Comparison of ENCODE assay signal across 2 cellular contexts in the genomic region with DNA sequence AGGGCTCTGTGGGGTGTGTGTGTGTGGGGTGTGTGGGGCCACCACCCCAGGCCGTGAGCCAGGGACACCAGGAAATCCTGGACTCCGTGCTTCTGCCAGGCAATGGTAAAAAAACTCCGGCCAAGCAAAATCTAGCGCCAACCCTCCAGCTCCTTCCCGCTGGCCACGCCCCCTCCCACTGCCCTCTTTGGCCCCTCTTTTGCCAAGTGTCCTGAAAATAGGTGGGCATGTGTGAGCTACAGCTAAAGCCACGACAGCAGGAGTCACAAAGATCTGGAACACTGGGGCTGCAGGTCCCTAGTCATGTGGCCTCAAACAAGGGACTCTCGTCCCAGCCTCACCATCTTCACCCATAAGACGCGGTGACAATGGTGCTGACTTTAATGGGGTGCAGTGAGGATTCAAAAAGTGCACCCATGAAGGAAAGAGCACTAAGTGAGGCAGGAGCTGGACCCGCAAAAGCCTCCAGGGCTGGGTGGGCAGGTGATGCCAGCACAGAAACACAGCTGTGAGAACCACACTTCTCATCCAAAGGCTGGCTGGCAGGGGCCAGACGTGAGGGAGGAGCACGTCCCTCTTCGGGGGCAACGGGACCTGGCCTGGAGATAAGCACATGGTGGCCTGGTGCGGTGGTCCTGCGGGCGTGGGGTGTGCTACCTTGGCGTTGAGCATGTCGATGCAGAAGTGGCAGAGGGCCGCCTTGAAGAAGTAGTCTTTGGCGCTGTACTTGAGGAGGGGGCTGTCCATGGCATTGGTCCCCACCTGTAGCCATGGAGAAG.
TF ChIP-seq lines count a peak whose summit lies in the region.

No MANE protein-coding gene starts in this region.

TF ChIP-seq in HepG2, 621 proteins besides CTCF, POLR2A, EP300 and RAD21:
- TF ChIP-seq HES4 (CRISPR knock-in tag; IDR thresholded peaks at IDR 0.05; ENCODE audit: borderline replicate concordance) (no peak), RBFOX2 (IDR thresholded peaks at IDR 0.05; ENCODE audit: low read depth, low read length) (0 out of 2 replicates have a peak, but pooled peaks have one; percentile 4)
- TF ChIP-seq, protein P1, sequence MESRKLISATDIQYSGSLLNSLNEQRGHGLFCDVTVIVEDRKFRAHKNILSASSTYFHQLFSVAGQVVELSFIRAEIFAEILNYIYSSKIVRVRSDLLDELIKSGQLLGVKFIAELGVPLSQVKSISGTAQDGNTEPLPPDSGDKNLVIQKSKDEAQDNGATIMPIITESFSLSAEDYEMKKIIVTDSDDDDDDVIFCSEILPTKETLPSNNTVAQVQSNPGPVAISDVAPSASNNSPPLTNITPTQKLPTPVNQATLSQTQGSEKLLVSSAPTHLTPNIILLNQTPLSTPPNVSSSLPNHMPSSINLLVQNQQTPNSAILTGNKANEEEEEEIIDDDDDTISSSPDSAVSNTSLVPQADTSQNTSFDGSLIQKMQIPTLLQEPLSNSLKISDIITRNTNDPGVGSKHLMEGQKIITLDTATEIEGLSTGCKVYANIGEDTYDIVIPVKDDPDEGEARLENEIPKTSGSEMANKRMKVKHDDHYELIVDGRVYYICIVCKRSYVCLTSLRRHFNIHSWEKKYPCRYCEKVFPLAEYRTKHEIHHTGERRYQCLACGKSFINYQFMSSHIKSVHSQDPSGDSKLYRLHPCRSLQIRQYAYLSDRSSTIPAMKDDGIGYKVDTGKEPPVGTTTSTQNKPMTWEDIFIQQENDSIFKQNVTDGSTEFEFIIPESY (CRISPR knock-in tag; IDR thresholded peaks at IDR 0.05), result 0 out of 2 replicates have a peak, but pooled peaks have one; percentile 9

TF ChIP-seq in K562, 482 proteins besides CTCF, POLR2A, EP300 and RAD21:
- TF ChIP-seq PCBP2 (IDR thresholded peaks at IDR 0.05; ENCODE audit: low read depth, low read length, poor library complexity, severe bottlenecking) (no peak), TBL1XR1 (IDR thresholded peaks at IDR 0.05; ENCODE audit: low read length in 2 of 2) (no peak), SUPT5H (IDR thresholded peaks at IDR 0.05) (no peak), MCM3 (IDR thresholded peaks at IDR 0.05) (no peak), RBFOX2 (IDR thresholded peaks at IDR 0.05; ENCODE audit: low read depth, low read length) (0 out of 2 replicates have a peak, but pooled peaks have one; percentile 13), NR2F6 (CRISPR knock-in tag; IDR thresholded peaks at IDR 0.05) (no peak), POLR2G (IDR thresholded peaks at IDR 0.05; ENCODE audit: low read depth, low read length) (peak; percentile 37; the same call in 1 of the 2 replicates), ZNF184 (CRISPR knock-in tag; IDR thresholded peaks at IDR 0.05) (no peak), YBX1 (IDR thresholded peaks at IDR 0.05) (no peak), ZNF324 (CRISPR knock-in tag; IDR thresholded peaks at IDR 0.05) (no peak), C11orf30 (IDR thresholded peaks at IDR 0.05; ENCODE audit: low read depth) (no peak), ZBED1 (IDR thresholded peaks at IDR 0.05) (no peak), CBFB (CRISPR knock-in tag; IDR thresholded peaks at IDR 0.05) (no peak), IRF2 (CRISPR knock-in tag; IDR thresholded peaks at IDR 0.05) (no peak), ZNF12 (CRISPR knock-in tag; IDR thresholded peaks at IDR 0.05) (no peak), ZNF444 (CRISPR knock-in tag; IDR thresholded peaks at IDR 0.05) (no peak), ZKSCAN1 (IDR thresholded peaks at IDR 0.05; ENCODE audit: low read depth, low read length) (no peak), HNRNPUL1 (IDR thresholded peaks at IDR 0.05; ENCODE audit: low read length) (no peak), ARID2 (IDR thresholded peaks at IDR 0.05) (no peak), SP2 (IDR thresholded peaks at IDR 0.05; ENCODE audit: extremely low read depth, low read depth, low read length, poor library complexity, severe bottlenecking) (no peak), POU5F1 (IDR thresholded peaks at IDR 0.05; ENCODE audit: borderline replicate concordance, low read depth, low read length, partially characterized antibody) (no peak)
- TF ChIP-seq, protein P2, sequence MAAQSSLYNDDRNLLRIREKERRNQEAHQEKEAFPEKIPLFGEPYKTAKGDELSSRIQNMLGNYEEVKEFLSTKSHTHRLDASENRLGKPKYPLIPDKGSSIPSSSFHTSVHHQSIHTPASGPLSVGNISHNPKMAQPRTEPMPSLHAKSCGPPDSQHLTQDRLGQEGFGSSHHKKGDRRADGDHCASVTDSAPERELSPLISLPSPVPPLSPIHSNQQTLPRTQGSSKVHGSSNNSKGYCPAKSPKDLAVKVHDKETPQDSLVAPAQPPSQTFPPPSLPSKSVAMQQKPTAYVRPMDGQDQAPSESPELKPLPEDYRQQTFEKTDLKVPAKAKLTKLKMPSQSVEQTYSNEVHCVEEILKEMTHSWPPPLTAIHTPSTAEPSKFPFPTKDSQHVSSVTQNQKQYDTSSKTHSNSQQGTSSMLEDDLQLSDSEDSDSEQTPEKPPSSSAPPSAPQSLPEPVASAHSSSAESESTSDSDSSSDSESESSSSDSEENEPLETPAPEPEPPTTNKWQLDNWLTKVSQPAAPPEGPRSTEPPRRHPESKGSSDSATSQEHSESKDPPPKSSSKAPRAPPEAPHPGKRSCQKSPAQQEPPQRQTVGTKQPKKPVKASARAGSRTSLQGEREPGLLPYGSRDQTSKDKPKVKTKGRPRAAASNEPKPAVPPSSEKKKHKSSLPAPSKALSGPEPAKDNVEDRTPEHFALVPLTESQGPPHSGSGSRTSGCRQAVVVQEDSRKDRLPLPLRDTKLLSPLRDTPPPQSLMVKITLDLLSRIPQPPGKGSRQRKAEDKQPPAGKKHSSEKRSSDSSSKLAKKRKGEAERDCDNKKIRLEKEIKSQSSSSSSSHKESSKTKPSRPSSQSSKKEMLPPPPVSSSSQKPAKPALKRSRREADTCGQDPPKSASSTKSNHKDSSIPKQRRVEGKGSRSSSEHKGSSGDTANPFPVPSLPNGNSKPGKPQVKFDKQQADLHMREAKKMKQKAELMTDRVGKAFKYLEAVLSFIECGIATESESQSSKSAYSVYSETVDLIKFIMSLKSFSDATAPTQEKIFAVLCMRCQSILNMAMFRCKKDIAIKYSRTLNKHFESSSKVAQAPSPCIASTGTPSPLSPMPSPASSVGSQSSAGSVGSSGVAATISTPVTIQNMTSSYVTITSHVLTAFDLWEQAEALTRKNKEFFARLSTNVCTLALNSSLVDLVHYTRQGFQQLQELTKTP (IDR thresholded peaks at IDR 0.05; ENCODE audit: low read depth in 1 of 2, partially characterized antibody in 2 of 2), result no peak
- TF ChIP-seq, protein P1 (CRISPR knock-in tag; IDR thresholded peaks at IDR 0.05), result 0 out of 2 replicates have a peak, but pooled peaks have one; percentile 66
- TF ChIP-seq, protein P3, sequence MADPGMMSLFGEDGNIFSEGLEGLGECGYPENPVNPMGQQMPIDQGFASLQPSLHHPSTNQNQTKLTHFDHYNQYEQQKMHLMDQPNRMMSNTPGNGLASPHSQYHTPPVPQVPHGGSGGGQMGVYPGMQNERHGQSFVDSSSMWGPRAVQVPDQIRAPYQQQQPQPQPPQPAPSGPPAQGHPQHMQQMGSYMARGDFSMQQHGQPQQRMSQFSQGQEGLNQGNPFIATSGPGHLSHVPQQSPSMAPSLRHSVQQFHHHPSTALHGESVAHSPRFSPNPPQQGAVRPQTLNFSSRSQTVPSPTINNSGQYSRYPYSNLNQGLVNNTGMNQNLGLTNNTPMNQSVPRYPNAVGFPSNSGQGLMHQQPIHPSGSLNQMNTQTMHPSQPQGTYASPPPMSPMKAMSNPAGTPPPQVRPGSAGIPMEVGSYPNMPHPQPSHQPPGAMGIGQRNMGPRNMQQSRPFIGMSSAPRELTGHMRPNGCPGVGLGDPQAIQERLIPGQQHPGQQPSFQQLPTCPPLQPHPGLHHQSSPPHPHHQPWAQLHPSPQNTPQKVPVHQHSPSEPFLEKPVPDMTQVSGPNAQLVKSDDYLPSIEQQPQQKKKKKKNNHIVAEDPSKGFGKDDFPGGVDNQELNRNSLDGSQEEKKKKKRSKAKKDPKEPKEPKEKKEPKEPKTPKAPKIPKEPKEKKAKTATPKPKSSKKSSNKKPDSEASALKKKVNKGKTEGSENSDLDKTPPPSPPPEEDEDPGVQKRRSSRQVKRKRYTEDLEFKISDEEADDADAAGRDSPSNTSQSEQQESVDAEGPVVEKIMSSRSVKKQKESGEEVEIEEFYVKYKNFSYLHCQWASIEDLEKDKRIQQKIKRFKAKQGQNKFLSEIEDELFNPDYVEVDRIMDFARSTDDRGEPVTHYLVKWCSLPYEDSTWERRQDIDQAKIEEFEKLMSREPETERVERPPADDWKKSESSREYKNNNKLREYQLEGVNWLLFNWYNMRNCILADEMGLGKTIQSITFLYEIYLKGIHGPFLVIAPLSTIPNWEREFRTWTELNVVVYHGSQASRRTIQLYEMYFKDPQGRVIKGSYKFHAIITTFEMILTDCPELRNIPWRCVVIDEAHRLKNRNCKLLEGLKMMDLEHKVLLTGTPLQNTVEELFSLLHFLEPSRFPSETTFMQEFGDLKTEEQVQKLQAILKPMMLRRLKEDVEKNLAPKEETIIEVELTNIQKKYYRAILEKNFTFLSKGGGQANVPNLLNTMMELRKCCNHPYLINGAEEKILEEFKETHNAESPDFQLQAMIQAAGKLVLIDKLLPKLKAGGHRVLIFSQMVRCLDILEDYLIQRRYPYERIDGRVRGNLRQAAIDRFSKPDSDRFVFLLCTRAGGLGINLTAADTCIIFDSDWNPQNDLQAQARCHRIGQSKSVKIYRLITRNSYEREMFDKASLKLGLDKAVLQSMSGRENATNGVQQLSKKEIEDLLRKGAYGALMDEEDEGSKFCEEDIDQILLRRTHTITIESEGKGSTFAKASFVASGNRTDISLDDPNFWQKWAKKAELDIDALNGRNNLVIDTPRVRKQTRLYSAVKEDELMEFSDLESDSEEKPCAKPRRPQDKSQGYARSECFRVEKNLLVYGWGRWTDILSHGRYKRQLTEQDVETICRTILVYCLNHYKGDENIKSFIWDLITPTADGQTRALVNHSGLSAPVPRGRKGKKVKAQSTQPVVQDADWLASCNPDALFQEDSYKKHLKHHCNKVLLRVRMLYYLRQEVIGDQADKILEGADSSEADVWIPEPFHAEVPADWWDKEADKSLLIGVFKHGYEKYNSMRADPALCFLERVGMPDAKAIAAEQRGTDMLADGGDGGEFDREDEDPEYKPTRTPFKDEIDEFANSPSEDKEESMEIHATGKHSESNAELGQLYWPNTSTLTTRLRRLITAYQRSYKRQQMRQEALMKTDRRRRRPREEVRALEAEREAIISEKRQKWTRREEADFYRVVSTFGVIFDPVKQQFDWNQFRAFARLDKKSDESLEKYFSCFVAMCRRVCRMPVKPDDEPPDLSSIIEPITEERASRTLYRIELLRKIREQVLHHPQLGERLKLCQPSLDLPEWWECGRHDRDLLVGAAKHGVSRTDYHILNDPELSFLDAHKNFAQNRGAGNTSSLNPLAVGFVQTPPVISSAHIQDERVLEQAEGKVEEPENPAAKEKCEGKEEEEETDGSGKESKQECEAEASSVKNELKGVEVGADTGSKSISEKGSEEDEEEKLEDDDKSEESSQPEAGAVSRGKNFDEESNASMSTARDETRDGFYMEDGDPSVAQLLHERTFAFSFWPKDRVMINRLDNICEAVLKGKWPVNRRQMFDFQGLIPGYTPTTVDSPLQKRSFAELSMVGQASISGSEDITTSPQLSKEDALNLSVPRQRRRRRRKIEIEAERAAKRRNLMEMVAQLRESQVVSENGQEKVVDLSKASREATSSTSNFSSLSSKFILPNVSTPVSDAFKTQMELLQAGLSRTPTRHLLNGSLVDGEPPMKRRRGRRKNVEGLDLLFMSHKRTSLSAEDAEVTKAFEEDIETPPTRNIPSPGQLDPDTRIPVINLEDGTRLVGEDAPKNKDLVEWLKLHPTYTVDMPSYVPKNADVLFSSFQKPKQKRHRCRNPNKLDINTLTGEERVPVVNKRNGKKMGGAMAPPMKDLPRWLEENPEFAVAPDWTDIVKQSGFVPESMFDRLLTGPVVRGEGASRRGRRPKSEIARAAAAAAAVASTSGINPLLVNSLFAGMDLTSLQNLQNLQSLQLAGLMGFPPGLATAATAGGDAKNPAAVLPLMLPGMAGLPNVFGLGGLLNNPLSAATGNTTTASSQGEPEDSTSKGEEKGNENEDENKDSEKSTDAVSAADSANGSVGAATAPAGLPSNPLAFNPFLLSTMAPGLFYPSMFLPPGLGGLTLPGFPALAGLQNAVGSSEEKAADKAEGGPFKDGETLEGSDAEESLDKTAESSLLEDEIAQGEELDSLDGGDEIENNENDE (IDR thresholded peaks at IDR 0.05; ENCODE audit: low read depth, low read length), result no peak
- TF ChIP-seq, protein P4, sequence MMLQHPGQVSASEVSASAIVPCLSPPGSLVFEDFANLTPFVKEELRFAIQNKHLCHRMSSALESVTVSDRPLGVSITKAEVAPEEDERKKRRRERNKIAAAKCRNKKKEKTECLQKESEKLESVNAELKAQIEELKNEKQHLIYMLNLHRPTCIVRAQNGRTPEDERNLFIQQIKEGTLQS (IDR thresholded peaks at IDR 0.05), result no peak
- TF ChIP-seq, protein P4 (CRISPR knock-in tag; conservative IDR thresholded peaks at IDR 0.05), result no peak
- TF ChIP-seq, protein P5, sequence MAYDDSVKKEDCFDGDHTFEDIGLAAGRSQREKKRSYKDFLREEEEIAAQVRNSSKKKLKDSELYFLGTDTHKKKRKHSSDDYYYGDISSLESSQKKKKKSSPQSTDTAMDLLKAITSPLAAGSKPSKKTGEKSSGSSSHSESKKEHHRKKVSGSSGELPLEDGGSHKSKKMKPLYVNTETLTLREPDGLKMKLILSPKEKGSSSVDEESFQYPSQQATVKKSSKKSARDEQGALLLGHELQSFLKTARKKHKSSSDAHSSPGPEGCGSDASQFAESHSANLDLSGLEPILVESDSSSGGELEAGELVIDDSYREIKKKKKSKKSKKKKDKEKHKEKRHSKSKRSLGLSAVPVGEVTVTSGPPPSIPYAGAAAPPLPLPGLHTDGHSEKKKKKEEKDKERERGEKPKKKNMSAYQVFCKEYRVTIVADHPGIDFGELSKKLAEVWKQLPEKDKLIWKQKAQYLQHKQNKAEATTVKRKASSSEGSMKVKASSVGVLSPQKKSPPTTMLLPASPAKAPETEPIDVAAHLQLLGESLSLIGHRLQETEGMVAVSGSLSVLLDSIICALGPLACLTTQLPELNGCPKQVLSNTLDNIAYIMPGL (CRISPR knock-in tag; IDR thresholded peaks at IDR 0.05), result no peak
